Comparison of ENCODE assay signal across 28 cellular contexts in genomic region chr15:45120081-45120972, GRCh38. TPM values are rescaled to one million over a fixed set of nuclear protein-coding genes. Genes with fewer than 3 reads are reported as not detected.
DNase-seq lines count a peak whose midpoint lies in the region; ATAC-seq, FAIRE-seq and TF ChIP-seq lines count a peak whose summit lies in the region.
"Had no signal": no experiment of that assay in that cellular context is flagged by ENCODE, and none has a peak within 500 bp of the region (broad histone marks: within the 10 kb centered on the region; RNA-seq: fewer than 3 reads in every experiment).

No MANE protein-coding gene starts in this region.

- no peak overlapping the region for H3K4me2 ChIP-seq in K562 (ENCODE audit: insufficient read depth, low read length)
- no peak overlapping the region for H3K4me2 ChIP-seq in OCI-LY7 (ENCODE audit: low read length)
- H3K4me2 ChIP-seq: GM23338 had no signal

- no peaks in the 10 kb centered on the region for H4K20me1 ChIP-seq in K562 (replicated peaks; ENCODE audit: control insufficient read depth, insufficient read depth, low read length)
- no peaks in the 10 kb centered on the region for H4K20me1 ChIP-seq in OCI-LY7 (ENCODE audit: insufficient read depth, low read length)

- H3K79me2 ChIP-seq in K562 (ENCODE audit: control insufficient read depth, insufficient read depth, low read length) (no peaks in the 10 kb centered on the region), OCI-LY7 (ENCODE audit: insufficient read depth, low read depth, low read length) (no peaks in the 10 kb centered on the region)

- H3K36me3 ChIP-seq in K562 (ENCODE audit: control insufficient read depth, insufficient read depth, low read length) (no peaks in the 10 kb centered on the region), lower lobe of right lung (peaks cover 8% of the 10 kb centered on the region), upper lobe of right lung (no peaks in the 10 kb centered on the region), OCI-LY7 (ENCODE audit: insufficient read depth, low read length) (no peaks in the 10 kb centered on the region)
- H3K36me3 ChIP-seq: BE2C; BLaER1 treated with 17β-estradiol and CSF1 and Interleukin-3, amounts not matched to agents 10 nM and 100 nM had no signal

- no peak for TF ChIP-seq EP300 in K562 (IDR thresholded peaks at IDR 0.05; ENCODE audit: low read length)

- TF ChIP-seq POLR2A in K562 (conservative IDR thresholded peaks at IDR 0.05) = no peak

- no peak for ATAC-seq in K562
- ATAC-seq in lower lobe of right lung = no peak
- no peak for ATAC-seq in upper lobe of right lung
- no peak for ATAC-seq in GM19324 (IDR thresholded peaks at IDR 0.05; ENCODE audit: low FRiP score, unreplicated experiment)
- ATAC-seq: GM23338, HCT116 had no signal

- H3K9me1 ChIP-seq in K562 (ENCODE audit: control insufficient read depth, insufficient read depth, low read length) = no peaks in the 10 kb centered on the region

- BruUV-seq in K562 (replicated peaks; lab: Mats Ljungman, UMichigan) (no TSS peak), OCI-LY7 (replicated peaks; lab: Mats Ljungman, UMichigan) (no TSS peak)

- FAIRE-seq in K562 (lab: Jason Lieb, UNC) = no peak
- FAIRE-seq: GM12892, GM19239 had no signal

- H3K9me2 ChIP-seq in OCI-LY7 (ENCODE audit: insufficient read depth, low read length) = no peaks in the 10 kb centered on the region

- POLR2A ChIA-PET in K562 (lab: Yijun Ruan, JAX) (interaction anchor here (0.6 to 1.0 kb wide), 2 partner anchors 10 to 51 kb away, joined by 3 to 7 read pairs; no protein-coding TSS in a partner anchor), OCI-LY7 (lab: Charles Lee) (interaction anchor here (0.9 kb wide), 1 partner anchor 170 kb away, joined by 3 read pairs; no protein-coding TSS in a partner anchor)

- intact Hi-C loops in K562 (cut with micrococcal nuclease) = no loop called here
- intact Hi-C loops in lower lobe of right lung (cut with DNase I) = no loop called here
- intact Hi-C loops in posterior vena cava (cut with DNase I) = no loop called here
- intact Hi-C loops in upper lobe of right lung (cut with DNase I) = no loop called here
- intact Hi-C loops in OCI-LY7 (cut with micrococcal nuclease; ENCODE audit: unreplicated experiment) = no loop called here

- no peak overlapping the region for H3K27ac ChIP-seq in K562 (ENCODE audit: extremely low read depth, low read depth, low read length)
- no peak overlapping the region for H3K27ac ChIP-seq in lower lobe of right lung
- no peak overlapping the region for H3K27ac ChIP-seq in upper lobe of right lung
- H3K27ac ChIP-seq in OCI-LY7 (ENCODE audit: low read depth, low read length, poor library complexity, severe bottlenecking) = no peak overlapping the region
- H3K27ac ChIP-seq: BLaER1 treated with 17β-estradiol and CSF1 and Interleukin-3, amounts not matched to agents 10 nM and 100 nM had no signal

- H2AFZ ChIP-seq in K562 (ENCODE audit: low read depth, low read length) = no peak overlapping the region
- no peak overlapping the region for H2AFZ ChIP-seq in OCI-LY7 (ENCODE audit: low read length)
- H2AFZ ChIP-seq: GM23338 had no signal

- WGBS in K562 (ENCODE audit: insufficient coverage, low coverage, missing lambda C conversion rate) = 33% methylated on average over 10 of the region's 10 CpGs

- peaks cover 7 to 32% of the 10 kb centered on the region in 2 experiments; a peak in 4 of 5 replicates for H3K27me3 ChIP-seq in K562 (ENCODE audit: control insufficient read depth in 2 of 2, insufficient read depth in 2 of 2, low read length in 2 of 2)
- peaks cover 42% of the 10 kb centered on the region for H3K27me3 ChIP-seq in lower lobe of right lung (ENCODE audit: low read depth)
- H3K27me3 ChIP-seq in upper lobe of right lung = peaks cover 34% of the 10 kb centered on the region

- in situ Hi-C loops in K562 (cut with MboI) = loop anchor here (25.0 kb wide), 1 partner anchor 158 kb away; the partner anchor contains the start of gene TERB2

- no peak overlapping the region for H3K9ac ChIP-seq in K562 (ENCODE audit: insufficient read depth in 1 of 2, low read depth in 2 of 2, low read length in 2 of 2)
- H3K9ac ChIP-seq: BLaER1 treated with 17β-estradiol and CSF1 and Interleukin-3, amounts not matched to agents 10 nM and 100 nM had no signal

- CTCF ChIA-PET in K562 (lab: Yijun Ruan, JAX; ENCODE audit: low intra/inter-chr PET ratio) = no interaction called here
- CTCF ChIA-PET in OCI-LY7 (lab: Charles Lee; ENCODE audit: unreplicated experiment) = no interaction called here

- H3K9me3 ChIP-seq in K562 (replicated peaks; ENCODE audit: control insufficient read depth, insufficient read depth, low read depth, low read length) = no peaks in the 10 kb centered on the region
- no peaks in the 10 kb centered on the region for H3K9me3 ChIP-seq in lower lobe of right lung
- H3K9me3 ChIP-seq in upper lobe of right lung = no peaks in the 10 kb centered on the region
- H3K9me3 ChIP-seq in OCI-LY7 (ENCODE audit: low read length) = no peaks in the 10 kb centered on the region
- H3K9me3 ChIP-seq: BE2C; BLaER1 treated with 17β-estradiol and CSF1 and Interleukin-3, amounts not matched to agents 10 nM and 100 nM had no signal

- H3K4me1 ChIP-seq in K562 (replicated peaks in 1 of 2; ENCODE audit: control insufficient read depth in 2 of 2, insufficient read depth in 2 of 2, low read length in 2 of 2) (peaks cover 0 to 14% of the 10 kb centered on the region in 2 experiments; a peak in 3 of 5 replicates), lower lobe of right lung (peaks cover 18% of the 10 kb centered on the region), upper lobe of right lung (peaks cover 21% of the 10 kb centered on the region), OCI-LY7 (ENCODE audit: insufficient read depth, low read length, poor library complexity, severe bottlenecking) (no peaks in the 10 kb centered on the region)
- H3K4me1 ChIP-seq: BE2C had no signal

- no peak for DNase-seq in K562 (ENCODE audit: extremely low read depth in 1 of 4, low spot score in 3 of 4)
- DNase-seq in lower lobe of right lung = peak; percentile 26
- DNase-seq in posterior vena cava (ENCODE audit: low spot score) = peak; percentile 48
- DNase-seq in upper lobe of right lung = peak; percentile 52
- DNase-seq in OCI-LY7 (ENCODE audit: low spot score) = no peak
- DNase-seq in AG08396 (ENCODE audit: low spot score) = no peak
- no peak for DNase-seq in NCI-H1048 (lab: John Stamatoyannopoulos, UW)
- DNase-seq: BE2C; Calu3; CD4-positive, alpha-beta T cell; COR-L47; DMS53; DMS79 treated with DMSO at 0.1 percent for 48 hours; GF-D8; H9 had no signal

- no peak for TF ChIP-seq RAD21 in K562 (CRISPR knock-in tag; conservative IDR thresholded peaks at IDR 0.05 in 1 of 2, IDR thresholded peaks at IDR 0.05 in 1 of 2)

- no peak for TF ChIP-seq CTCF in K562 (IDR thresholded peaks at IDR 0.05 in 2 of 3, conservative IDR thresholded peaks at IDR 0.05 in 1 of 3; ENCODE audit: insufficient read depth in 2 of 3, low read depth in 1 of 3, low read length in 3 of 3)
- no peak for TF ChIP-seq CTCF in lower lobe of right lung (IDR thresholded peaks at IDR 0.05)
- no peak for TF ChIP-seq CTCF in upper lobe of right lung (IDR thresholded peaks at IDR 0.05)
- TF ChIP-seq CTCF in OCI-LY7 (conservative IDR thresholded peaks at IDR 0.05; ENCODE audit: low read length) = no peak

- H3K4me3 ChIP-seq in K562 (no peak overlapping the region), lower lobe of right lung (no peak overlapping the region), upper lobe of right lung (no peak overlapping the region), OCI-LY7 (ENCODE audit: low read depth, low read length, poor library complexity, severe bottlenecking) (no peak overlapping the region)
- H3K4me3 ChIP-seq: BLaER1 treated with 17β-estradiol and CSF1 and Interleukin-3, amounts not matched to agents 10 nM and 100 nM; GM23338 had no signal

RNA-seq across cellular contexts. Expression of gene DUOXA2, which starts 6.2 kb away (rescaled TPM):
- total RNA-seq in K562 (2011; cell fraction: chromatin; rRNA removed; ENCODE audit: low replicate concordance) = not detected in 2 replicates
- total RNA-seq in K562 (2011; cell fraction: nucleolus; rRNA removed) = not detected in 2 replicates
- total RNA-seq in K562 (2011; cell fraction: nucleoplasm; rRNA removed) = not detected in 2 replicates
- not detected in 2 replicates for total RNA-seq in K562 (2014; rRNA removed)
- not detected in 2 replicates for total RNA-seq in K562 (2014; rRNA removed; fragmentation: Illumina TruSeq; extraction: Trizol)
- not detected in 2 replicates for total RNA-seq in K562 (2015; rRNA removed; fragmentation: Illumina TruSeq; extraction: Trizol)
- total RNA-seq in K562 (2021) = not detected in 2 replicates
- polyA plus RNA-seq in K562 (2011; rRNA removed) = not detected in 2 replicates
- not detected in 2 replicates for polyA plus RNA-seq in K562 (2011; cell fraction: cytosol; rRNA removed)
- not detected in 2 replicates for polyA plus RNA-seq in K562 (2011; cell fraction: nucleus; rRNA removed)
- polyA plus RNA-seq in K562 (2012) = 0.05 TPM in 1 of 2 replicates, not detected in the other
- polyA plus RNA-seq in K562 (2014; fragmentation: Illumina TruSeq; extraction: Trizol) = not detected in 2 replicates
- polyA plus RNA-seq in K562 (2014; fragmentation: Nextera tagmentation; extraction: Ambion mirVana) = not detected
- not detected in 2 replicates for polyA plus RNA-seq in K562 (2014; rRNA removed)
- polyA minus RNA-seq in K562 (2011; rRNA and poly(A)+ RNA removed) = not detected in 2 replicates
- not detected in 2 replicates for polyA minus RNA-seq in K562 (2011; cell fraction: cytosol; rRNA and poly(A)+ RNA removed)
- not detected in 2 replicates for polyA minus RNA-seq in K562 (2011; cell fraction: nucleus; rRNA and poly(A)+ RNA removed)
- total RNA-seq in lower lobe of right lung = not detected
- not detected for total RNA-seq in posterior vena cava
- total RNA-seq in upper lobe of right lung = not detected
- not detected in 2 replicates for total RNA-seq in OCI-LY7 (2014; rRNA removed; shearing (Covaris generic))
- total RNA-seq in OCI-LY7 (2022) = not detected in 2 replicates
- total RNA-seq: A172; A673; Calu3; CD4-positive, alpha-beta T cell; CD8-positive, alpha-beta memory T cell; Daoy; G401; GM23338; H4; H9 had no signal
- polyA plus RNA-seq: CD14-positive monocyte; CD8-positive, alpha-beta memory T cell; GM23338 had no signal

RNA-seq across cellular contexts. Expression of gene DUOX2, which starts 6.4 kb away (rescaled TPM):
- total RNA-seq in K562 (2011; cell fraction: chromatin; rRNA removed; ENCODE audit: low replicate concordance) = 0.19 and 2.6 TPM in 2 replicates
- total RNA-seq in K562 (2011; cell fraction: nucleolus; rRNA removed) = 0.13 and 0.50 TPM in 2 replicates
- total RNA-seq in K562 (2011; cell fraction: nucleoplasm; rRNA removed) = 0.23 and 1.2 TPM in 2 replicates
- total RNA-seq in K562 (2014; rRNA removed) (under 0.01 TPM in 1 of 2 replicates, not detected in the other), K562 (2014; rRNA removed; fragmentation: Illumina TruSeq; extraction: Trizol) (not detected in 2 replicates), K562 (2015; rRNA removed; fragmentation: Illumina TruSeq; extraction: Trizol) (not detected in 2 replicates), K562 (2021) (0.02 and 0.36 TPM in 2 replicates), lower lobe of right lung (4.0 TPM), posterior vena cava (1 to 10 TPM in 1 of 2 donors, under 1 TPM in 1; 0.57 to 2.7 TPM), upper lobe of right lung (3.8 TPM), OCI-LY7 (2022) (0.06 TPM in 1 of 2 replicates, not detected in the other)
- polyA plus RNA-seq in K562 (2011; rRNA removed) (0.01 and 0.03 TPM in 2 replicates), K562 (2014; fragmentation: Illumina TruSeq; extraction: Trizol) (not detected in 2 replicates), K562 (2014; fragmentation: Nextera tagmentation; extraction: Ambion mirVana) (not detected), K562 (2014; rRNA removed) (0.01 and 0.05 TPM in 2 replicates)
- polyA plus RNA-seq in K562 (2011; cell fraction: cytosol; rRNA removed) = 0.01 TPM in 1 of 2 replicates, not detected in the other
- polyA plus RNA-seq in K562 (2011; cell fraction: nucleus; rRNA removed) = 0.08 and 0.55 TPM in 2 replicates
- 0.03 and 0.11 TPM in 2 replicates for polyA plus RNA-seq in K562 (2012)
- 0.03 and 0.04 TPM in 2 replicates for polyA minus RNA-seq in K562 (2011; rRNA and poly(A)+ RNA removed)
- not detected in 2 replicates for polyA minus RNA-seq in K562 (2011; cell fraction: cytosol; rRNA and poly(A)+ RNA removed)
- polyA minus RNA-seq in K562 (2011; cell fraction: nucleus; rRNA and poly(A)+ RNA removed) = 0.27 TPM in 1 of 2 replicates, not detected in the other
- total RNA-seq in OCI-LY7 (2014; rRNA removed; shearing (Covaris generic)) = 0.03 and 0.05 TPM in 2 replicates
- total RNA-seq: CD8-positive, alpha-beta memory T cell; G401; GM23338 had no signal
- polyA plus RNA-seq: CD14-positive monocyte; CD8-positive, alpha-beta memory T cell; GM23338 had no signal

RNA-seq across cellular contexts. Expression of gene DUOXA1, which starts 9.4 kb away (rescaled TPM):
- 0.19 and 2.7 TPM in 2 replicates for total RNA-seq in K562 (2011; cell fraction: chromatin; rRNA removed; ENCODE audit: low replicate concordance)
- 0.26 and 1.8 TPM in 2 replicates for total RNA-seq in K562 (2011; cell fraction: nucleolus; rRNA removed)
- 0.29 and 0.38 TPM in 2 replicates for total RNA-seq in K562 (2011; cell fraction: nucleoplasm; rRNA removed)
- total RNA-seq in K562 (2014; rRNA removed) = not detected in 2 replicates
- total RNA-seq in K562 (2014; rRNA removed; fragmentation: Illumina TruSeq; extraction: Trizol) = not detected in 2 replicates
- total RNA-seq in K562 (2015; rRNA removed; fragmentation: Illumina TruSeq; extraction: Trizol) = not detected in 2 replicates
- total RNA-seq in K562 (2021) = 0.24 TPM in 1 of 2 replicates, not detected in the other
- 0.17 TPM in 1 of 2 replicates, not detected in the other for polyA plus RNA-seq in K562 (2011; rRNA removed)
- polyA plus RNA-seq in K562 (2011; cell fraction: cytosol; rRNA removed) = 0.12 TPM in 1 of 2 replicates, not detected in the other
- 0.28 and 1.5 TPM in 2 replicates for polyA plus RNA-seq in K562 (2011; cell fraction: nucleus; rRNA removed)
- polyA plus RNA-seq in K562 (2012) = 0.14 TPM in 1 of 2 replicates, not detected in the other
- polyA plus RNA-seq in K562 (2014; fragmentation: Illumina TruSeq; extraction: Trizol) = not detected in 2 replicates
- polyA plus RNA-seq in K562 (2014; fragmentation: Nextera tagmentation; extraction: Ambion mirVana) = not detected
- polyA plus RNA-seq in K562 (2014; rRNA removed) = 0.74 TPM in 1 of 2 replicates, not detected in the other
- polyA minus RNA-seq in K562 (2011; rRNA and poly(A)+ RNA removed) = 0.18 TPM in 1 of 2 replicates, not detected in the other
- polyA minus RNA-seq in K562 (2011; cell fraction: cytosol; rRNA and poly(A)+ RNA removed) = not detected in 2 replicates
- polyA minus RNA-seq in K562 (2011; cell fraction: nucleus; rRNA and poly(A)+ RNA removed) = 0.40 TPM in 1 of 2 replicates, not detected in the other
- 131 TPM for total RNA-seq in lower lobe of right lung
- 1 to 10 TPM in 1 of 2 donors, under 1 TPM in 1; 0.81 to 5.3 TPM for total RNA-seq in posterior vena cava
- total RNA-seq in upper lobe of right lung = 138 TPM
- total RNA-seq in OCI-LY7 (2014; rRNA removed; shearing (Covaris generic)) = not detected in 2 replicates
- not detected in 2 replicates for total RNA-seq in OCI-LY7 (2022)
- total RNA-seq: A172, Calu3, Daoy, G401, GM23338, H4 had no signal
- polyA plus RNA-seq: CD14-positive monocyte, GM23338 had no signal

RNA-seq across cellular contexts. Expression of gene DUOX1, which starts 9.5 kb away (rescaled TPM):
- 1.0 TPM in 1 of 2 replicates, not detected in the other for total RNA-seq in K562 (2011; cell fraction: chromatin; rRNA removed; ENCODE audit: low replicate concordance)
- 0.39 and 0.50 TPM in 2 replicates for total RNA-seq in K562 (2011; cell fraction: nucleolus; rRNA removed)
- 0.38 TPM in 1 of 2 replicates, not detected in the other for total RNA-seq in K562 (2011; cell fraction: nucleoplasm; rRNA removed)
- total RNA-seq in K562 (2014; rRNA removed) = not detected in 2 replicates
- not detected in 2 replicates for total RNA-seq in K562 (2014; rRNA removed; fragmentation: Illumina TruSeq; extraction: Trizol)
- total RNA-seq in K562 (2015; rRNA removed; fragmentation: Illumina TruSeq; extraction: Trizol) = not detected in 2 replicates
- total RNA-seq in K562 (2021) = 0.22 TPM in 2 replicates
- polyA plus RNA-seq in K562 (2011; rRNA removed) = 0.01 TPM in 1 of 2 replicates, not detected in the other
- 0.03 TPM in 1 of 2 replicates, not detected in the other for polyA plus RNA-seq in K562 (2011; cell fraction: cytosol; rRNA removed)
- 0.04 and 0.73 TPM in 2 replicates for polyA plus RNA-seq in K562 (2011; cell fraction: nucleus; rRNA removed)
- polyA plus RNA-seq in K562 (2012) = 0.29 and 0.79 TPM in 2 replicates
- not detected in 2 replicates for polyA plus RNA-seq in K562 (2014; fragmentation: Illumina TruSeq; extraction: Trizol)
- polyA plus RNA-seq in K562 (2014; fragmentation: Nextera tagmentation; extraction: Ambion mirVana) = under 1 TPM in 1 of 2 experiments, not detected in 1; 0.01 TPM
- polyA plus RNA-seq in K562 (2014; rRNA removed) = not detected in 2 replicates
- polyA minus RNA-seq in K562 (2011; rRNA and poly(A)+ RNA removed) = not detected in 2 replicates
- polyA minus RNA-seq in K562 (2011; cell fraction: cytosol; rRNA and poly(A)+ RNA removed) = not detected in 2 replicates
- polyA minus RNA-seq in K562 (2011; cell fraction: nucleus; rRNA and poly(A)+ RNA removed) = not detected in 2 replicates
- 317 TPM for total RNA-seq in lower lobe of right lung
- 1 to 10 TPM in 1 of 2 donors, under 1 TPM in 1; 0.62 to 4.4 TPM for total RNA-seq in posterior vena cava
- 327 TPM for total RNA-seq in upper lobe of right lung
- total RNA-seq in OCI-LY7 (2014; rRNA removed; shearing (Covaris generic)) = not detected in 2 replicates
- not detected in 2 replicates for total RNA-seq in OCI-LY7 (2022)
- total RNA-seq: A172, G401, H4 had no signal

Comparison
In these comparisons a context has a peak if more than half of its experiments do, and no peak if none do; other contexts are left out.
1. DNase-seq: peak in lower lobe of right lung (single experiment), posterior vena cava (single experiment) and upper lobe of right lung (single experiment); none in K562 (0 of 4), OCI-LY7 (single experiment), AG08396 (single experiment) and NCI-H1048 (single experiment).
2. RNA of gene DUOXA1, which starts 9.4 kb away (total RNA-seq): 138 TPM in upper lobe of right lung (single experiment) and 131 TPM in lower lobe of right lung (single experiment); 0.81 to 5.3 TPM in posterior vena cava, not detected in OCI-LY7 and 0.19 to 2.7 TPM in K562; every median in the first group is over 10 times any median in the second.